ENCODE assay signal across 9 cellular contexts in genomic region chr6:159106627-159107241, GRCh38.
DNase-seq lines count a peak whose midpoint lies in the region; ATAC-seq and TF ChIP-seq lines count a peak whose summit lies in the region.
"Had no signal": no experiment of that assay in that cellular context is flagged by ENCODE, and none has a peak within 500 bp of the region (broad histone marks: within the 10 kb centered on the region; RNA-seq: fewer than 3 reads in every experiment).

No MANE protein-coding gene starts in this region.

- H3K4me3 Mint-ChIP-seq in activated CD4-positive, alpha-beta T cell treated with anti-CD3 and anti-CD28 coated beads, Interleukin-2, amount 10 ng/mL, durations not matched to agents 7 days and 5 days = peak overlapping the region; percentile 63

- H3K27me3 Mint-ChIP-seq in activated CD4-positive, alpha-beta T cell treated with anti-CD3 and anti-CD28 coated beads, Interleukin-2, amount 10 ng/mL, durations not matched to agents 7 days and 5 days = no peaks in the 10 kb centered on the region

- H3K27ac ChIP-seq in dorsolateral prefrontal cortex = peak overlapping the region in 55 of 59 donors; percentile 6 to 88 (median 72)
- H3K27ac ChIP-seq: ovary had no signal

- H3K27ac Mint-ChIP-seq in activated CD4-positive, alpha-beta T cell treated with anti-CD3 and anti-CD28 coated beads, Interleukin-2, amount 10 ng/mL, durations not matched to agents 7 days and 5 days = peak overlapping the region; percentile 96

- H3K4me1 Mint-ChIP-seq in activated CD4-positive, alpha-beta T cell treated with anti-CD3 and anti-CD28 coated beads, Interleukin-2, amount 10 ng/mL, durations not matched to agents 7 days and 5 days = peaks cover 77% of the 10 kb centered on the region

- intact Hi-C loops in dorsolateral prefrontal cortex (cut with DNase I) = loop anchor here in 1 of 2 donors (10.0 kb wide), 1 partner anchor 402 kb away; no protein-coding TSS in a partner anchor

- peak; percentile 91 for ATAC-seq in HG02870 (IDR thresholded peaks at IDR 0.05; ENCODE audit: unreplicated experiment)

- peak overlapping the region in 42 of 59 donors; percentile 2 to 59 (median 36) for H3K4me3 ChIP-seq in dorsolateral prefrontal cortex
- H3K4me3 ChIP-seq: ovary had no signal

- DNase-seq in NCI-H1417 (lab: John Stamatoyannopoulos, UW) = peak; percentile 11 to 76 (median 32)
- no peak for DNase-seq in NCI-H1417 treated with DMSO at 0.1 percent for 48 hours (lab: John Stamatoyannopoulos, UW)
- peak; percentile 84 for DNase-seq in NCI-H2196 (lab: John Stamatoyannopoulos, UW; ENCODE audit: unreplicated experiment)
- DNase-seq in activated CD4-positive, alpha-beta T cell treated with anti-CD3 and anti-CD28 coated beads, Interleukin-2, amount 10 ng/mL, durations not matched to agents 7 days and 5 days = peak; percentile 94
- DNase-seq in dorsolateral prefrontal cortex = peak; percentile 52 to 86 (median 74)
- peak; percentile 76 for DNase-seq in middle frontal gyrus (ENCODE audit: extremely low spot score, low spot score)
- DNase-seq in stimulated activated CD8-positive, alpha-beta memory T cell treated with anti-CD3 and anti-CD28 coated beads, Interleukin-7, amount 100 ng/mL, for 4 hours (ENCODE audit: low read depth in 2 of 2) = peak; percentile 77 to 91

- POLR2A ChIA-PET in activated CD4-positive, alpha-beta T cell treated with anti-CD3 and anti-CD28 coated beads, Interleukin-2, amount 10 ng/mL, durations not matched to agents 7 days and 5 days (lab: Charles Lee) = interaction anchor here (0.6 to 0.7 kb wide), 2 partner anchors 346 to 683 kb away, joined by 3 read pairs; partner anchors contain the start of gene TCP1

- no peaks in the 10 kb centered on the region for H3K9me3 Mint-ChIP-seq in activated CD4-positive, alpha-beta T cell treated with anti-CD3 and anti-CD28 coated beads, Interleukin-2, amount 10 ng/mL, durations not matched to agents 7 days and 5 days

- TF ChIP-seq CTCF in dorsolateral prefrontal cortex (IDR thresholded peaks at IDR 0.05 in 54 of 56, conservative IDR thresholded peaks at IDR 0.05 in 2 of 56; ENCODE audit: low read depth in 1 of 56, partially characterized antibody in 56 of 56) = peak in 3 of 56 donors; percentile 7 to 16 (median 10)

- H3K36me3 Mint-ChIP-seq in activated CD4-positive, alpha-beta T cell treated with anti-CD3 and anti-CD28 coated beads, Interleukin-2, amount 10 ng/mL, durations not matched to agents 7 days and 5 days (ENCODE audit: low read depth) = no peaks in the 10 kb centered on the region

- H3K27me3 ChIP-seq in dorsolateral prefrontal cortex = no peaks in the 10 kb centered on the region
- H3K27me3 ChIP-seq: ovary had no signal

- CTCF ChIA-PET in activated CD4-positive, alpha-beta T cell treated with anti-CD3 and anti-CD28 coated beads, Interleukin-2, amount 10 ng/mL, durations not matched to agents 7 days and 5 days (lab: Charles Lee) = interaction anchor here (1.1 to 9.9 kb wide), 10 partner anchors 18 to 396 kb away, joined by 3 to 130 read pairs (median 4); partner anchors contain the start of genes RSPH3 and TAGAP
